ENCODE assay signal across 28 cellular contexts in the genomic region with DNA sequence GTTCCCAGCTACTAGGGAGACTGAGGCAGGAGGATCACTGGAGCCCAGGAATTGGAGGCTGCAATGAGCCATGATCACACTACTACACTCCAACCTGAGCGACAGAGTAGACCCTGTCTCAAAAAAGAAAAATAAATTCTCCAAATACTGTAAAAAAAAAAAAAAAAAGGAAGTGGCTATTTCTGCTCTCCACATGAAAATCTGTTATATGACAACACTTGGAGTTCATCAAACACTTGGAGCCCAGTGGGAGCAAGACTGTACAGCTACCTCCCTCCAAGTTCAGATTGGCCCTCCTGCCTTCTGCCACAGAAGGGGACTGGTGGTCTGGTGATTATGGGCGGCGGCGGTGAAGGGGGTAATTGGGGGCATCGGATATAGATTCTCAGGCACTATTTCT. TPM values are rescaled to one million over a fixed set of nuclear protein-coding genes. Genes with fewer than 3 reads are reported as not detected.
"Had no signal": no experiment of that assay in that cellular context is flagged by ENCODE, and none has a peak within 500 bp of the region (broad histone marks: within the 10 kb centered on the region; RNA-seq: fewer than 3 reads in every experiment).

No MANE protein-coding gene starts in this region.

- ATAC-seq: activated CD4-positive, alpha-beta T cell treated with anti-CD3 and anti-CD28 coated beads for 36 hours; activated CD8-positive, alpha-beta memory T cell treated with anti-CD3 and anti-CD28 coated beads, Interleukin-2, amount 10 ng/mL, durations not matched to agents 7 days and 5 days; activated CD8-positive, alpha-beta T cell treated with anti-CD3 and anti-CD28 coated beads, Interleukin-2, amount 10 ng/mL, durations not matched to agents 7 days and 5 days; activated naive CD8-positive, alpha-beta T cell treated with anti-CD3 and anti-CD28 coated beads, Interleukin-2, amount 50 U/mL, for 24 hours; esophagus mucosa; left colon; sciatic nerve had no signal

- H3K9me3 ChIP-seq: neutrophil had no signal

- H3K27ac ChIP-seq: neutrophil, skin epidermis, upper lobe of left lung had no signal

- H3K4me1 ChIP-seq: upper lobe of left lung had no signal

- DNase-seq: activated CD4-positive, alpha-beta T cell treated with anti-CD3 and anti-CD28 coated beads for 36 hours; activated CD4-positive, CD25-positive, alpha-beta regulatory T cell; activated CD8-positive, alpha-beta memory T cell treated with anti-CD3 and anti-CD28 coated beads, Interleukin-2, amount 10 ng/mL, durations not matched to agents 7 days and 5 days; activated CD8-positive, alpha-beta T cell treated with anti-CD3 and anti-CD28 coated beads, Interleukin-2, amount 10 ng/mL, durations not matched to agents 7 days and 5 days; activated naive CD8-positive, alpha-beta T cell treated with anti-CD3 and anti-CD28 coated beads, Interleukin-2, amount 50 U/mL, for 24 hours; activated T-cell treated with anti-CD3 and anti-CD28 coated beads, Interleukin-2, amount 50 U/mL, for 48 hours; amygdala; caudate nucleus; cortex of kidney; endodermal cell; foreskin fibroblast; head of caudate nucleus; hypothalamus; immature natural killer cell; kidney; left colon; nephron progenitor cell; stimulated activated CD4-positive, alpha-beta T cell treated with anti-CD3 and anti-CD28 coated beads, Interleukin-12 subunit alpha, Interleukin-12 subunit beta, amount 100 ng/mL, for 4 hours; stimulated activated CD4-positive, alpha-beta T cell treated with anti-CD3 and anti-CD28 coated beads, Interleukin-4, amount 100 ng/mL, for 1 hour; upper lobe of left lung had no signal

- H3K36me3 ChIP-seq: neutrophil, upper lobe of left lung had no signal

- H3K4me3 ChIP-seq: skin epidermis, upper lobe of left lung had no signal

- FAIRE-seq: kidney had no signal

- H3K27me3 ChIP-seq: neutrophil, upper lobe of left lung had no signal

RNA-seq across cellular contexts. Expression of gene CLDN34, which starts 9.0 kb away (rescaled TPM):
- total RNA-seq: activated CD4-positive, alpha-beta T cell treated with anti-CD3 and anti-CD28 coated beads for 36 hours; activated CD8-positive, alpha-beta memory T cell treated with anti-CD3 and anti-CD28 coated beads, Interleukin-2, amount 10 ng/mL, durations not matched to agents 7 days and 5 days; activated CD8-positive, alpha-beta T cell treated with anti-CD3 and anti-CD28 coated beads, Interleukin-2, amount 10 ng/mL, durations not matched to agents 7 days and 5 days; activated T-helper 2 cell treated with anti-CD3 and anti-CD28 coated beads, Interferon-gamma antibody, Interleukin-2, Interleukin-4, amounts not matched to agents 10 μg/mL and 5 μg/mL and 100 μg/mL, durations not matched to agents 14 hours and 24 hours and 36 hours; chondrocyte; posterior vena cava; sciatic nerve; subcutaneous adipose tissue had no signal
- polyA plus RNA-seq: immature natural killer cell had no signal
